Comparison of ENCODE assay signal across 1 cellular context in the genomic region with DNA sequence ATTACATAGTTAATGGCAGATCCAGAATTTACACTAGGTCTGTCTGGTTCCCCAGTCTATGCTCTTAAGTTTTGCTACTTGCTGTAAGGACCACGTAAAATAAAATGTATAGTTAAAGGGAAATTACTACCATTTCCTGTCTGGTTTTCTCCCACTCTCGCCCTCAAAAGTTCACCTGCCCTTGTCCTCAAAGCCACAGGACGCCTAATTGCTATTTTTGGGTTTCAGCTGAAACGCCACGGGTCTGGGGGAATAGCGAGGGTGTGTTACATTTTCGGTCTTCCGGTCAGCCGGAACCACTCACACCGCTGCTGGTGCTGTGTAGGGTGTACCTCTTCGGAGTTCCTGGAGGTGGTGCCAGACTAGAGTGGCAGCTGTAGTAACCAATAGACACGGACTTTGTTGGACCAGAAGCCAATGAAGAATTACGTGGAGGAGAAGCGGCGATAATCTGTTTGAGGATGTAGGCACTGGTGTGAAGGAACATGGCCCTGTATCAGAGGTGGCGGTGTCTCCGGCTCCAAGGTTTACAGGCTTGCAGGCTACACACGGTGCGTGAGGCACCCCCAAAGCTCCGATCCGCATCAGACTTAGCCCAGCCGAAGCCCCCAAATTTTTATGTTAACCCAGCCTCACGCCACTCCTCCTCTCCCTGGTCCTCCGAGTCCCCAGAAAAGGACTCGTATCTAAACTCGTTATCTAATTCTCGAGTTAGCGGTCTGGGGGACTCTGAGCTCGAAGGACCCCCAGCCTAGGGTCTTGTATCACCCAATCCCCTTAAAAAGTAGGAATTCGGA.
TF ChIP-seq lines count a peak whose summit lies in the region.

A gene with protein sequence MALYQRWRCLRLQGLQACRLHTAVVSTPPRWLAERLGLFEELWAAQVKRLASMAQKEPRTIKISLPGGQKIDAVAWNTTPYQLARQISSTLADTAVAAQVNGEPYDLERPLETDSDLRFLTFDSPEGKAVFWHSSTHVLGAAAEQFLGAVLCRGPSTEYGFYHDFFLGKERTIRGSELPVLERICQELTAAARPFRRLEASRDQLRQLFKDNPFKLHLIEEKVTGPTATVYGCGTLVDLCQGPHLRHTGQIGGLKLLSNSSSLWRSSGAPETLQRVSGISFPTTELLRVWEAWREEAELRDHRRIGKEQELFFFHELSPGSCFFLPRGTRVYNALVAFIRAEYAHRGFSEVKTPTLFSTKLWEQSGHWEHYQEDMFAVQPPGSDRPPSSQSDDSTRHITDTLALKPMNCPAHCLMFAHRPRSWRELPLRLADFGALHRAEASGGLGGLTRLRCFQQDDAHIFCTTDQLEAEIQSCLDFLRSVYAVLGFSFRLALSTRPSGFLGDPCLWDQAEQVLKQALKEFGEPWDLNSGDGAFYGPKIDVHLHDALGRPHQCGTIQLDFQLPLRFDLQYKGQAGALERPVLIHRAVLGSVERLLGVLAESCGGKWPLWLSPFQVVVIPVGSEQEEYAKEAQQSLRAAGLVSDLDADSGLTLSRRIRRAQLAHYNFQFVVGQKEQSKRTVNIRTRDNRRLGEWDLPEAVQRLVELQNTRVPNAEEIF (plus strand): TSS at position 454 of the 797 bp plus-strand sequence. CDS start 32 bp downstream, at position 486.

TF ChIP-seq in K562, 482 proteins besides CTCF, POLR2A, EP300 and RAD21 (continued from another document and continues in another):
- TF ChIP-seq HNRNPK (IDR thresholded peaks at IDR 0.05; ENCODE audit: low read depth, low read length, poor library complexity, severe bottlenecking) (no peak), DNMT1 (IDR thresholded peaks at IDR 0.05) (no peak), ETV6 (IDR thresholded peaks at IDR 0.05; ENCODE audit: borderline replicate concordance in 1 of 2, low read depth in 2 of 2, low read length in 1 of 2) (0 out of 4 replicates have a peak, but pooled peaks of 1 of the 2 experiments have one; percentile 32), ETV6 (CRISPR knock-in tag; IDR thresholded peaks at IDR 0.05; ENCODE audit: borderline replicate concordance) (no peak), SAFB2 (IDR thresholded peaks at IDR 0.05; ENCODE audit: borderline replicate concordance, low read depth, low read length, severe bottlenecking) (no peak), NFIC (IDR thresholded peaks at IDR 0.05) (peak; percentile 60), NFYB (IDR thresholded peaks at IDR 0.05; ENCODE audit: extremely low read depth, insufficient read length) (peak; percentile 91), BACH1 (tag; IDR thresholded peaks at IDR 0.05) (no peak), ZNF263 (CRISPR knock-in tag; IDR thresholded peaks at IDR 0.05; ENCODE audit: borderline replicate concordance) (no peak; the same call in 1 of the 2 replicates), ATF7 (IDR thresholded peaks at IDR 0.05) (peak; percentile 89), BRD4 (IDR thresholded peaks at IDR 0.05) (peak; percentile 28; the same call in 1 of the 2 replicates), ZNF3 (CRISPR knock-in tag; IDR thresholded peaks at IDR 0.05) (no peak), ZFP1 (CRISPR knock-in tag; IDR thresholded peaks at IDR 0.05) (no peak), ZNF695 (CRISPR knock-in tag; IDR thresholded peaks at IDR 0.05) (no peak), CC2D1A (IDR thresholded peaks at IDR 0.05) (peak; percentile 70; the same call in 1 of the 2 replicates), ZKSCAN1 (IDR thresholded peaks at IDR 0.05; ENCODE audit: low read depth, low read length) (peak; percentile 58; the same call in 1 of the 2 replicates), GABPB1 (CRISPR knock-in tag; IDR thresholded peaks at IDR 0.05) (peak; percentile 99), KDM4B (IDR thresholded peaks at IDR 0.05; ENCODE audit: borderline replicate concordance in 2 of 2, low read depth in 1 of 2) (peak in 1 of 2 experiments; percentile 87; a peak in 1 of 4 replicates), GTF2E2 (tag; IDR thresholded peaks at IDR 0.05) (peak; percentile 92), ZEB2 (IDR thresholded peaks at IDR 0.05) (peak; percentile 99), ESRRA (IDR thresholded peaks at IDR 0.05; ENCODE audit: borderline replicate concordance, low read depth) (peak; percentile 82; the same call in 1 of the 2 replicates), HOXB6 (CRISPR knock-in tag; IDR thresholded peaks at IDR 0.05; ENCODE audit: borderline replicate concordance) (no peak), GABPB2 (CRISPR knock-in tag; conservative IDR thresholded peaks at IDR 0.05) (no peak), ZNF143 (CRISPR knock-in tag; IDR thresholded peaks at IDR 0.05) (no peak), PTRF (tag; IDR thresholded peaks at IDR 0.05) (no peak), YY1 (IDR thresholded peaks at IDR 0.05; ENCODE audit: borderline replicate concordance in 1 of 3, control insufficient read depth in 1 of 3, extremely low read depth in 1 of 3, insufficient read depth in 3 of 3, insufficient read length in 1 of 3, insufficient replicate concordance in 2 of 3, low read depth in 1 of 3, low read length in 2 of 3) (peak; percentile 36 to 91 (median 74))
- TF ChIP-seq, protein P1, sequence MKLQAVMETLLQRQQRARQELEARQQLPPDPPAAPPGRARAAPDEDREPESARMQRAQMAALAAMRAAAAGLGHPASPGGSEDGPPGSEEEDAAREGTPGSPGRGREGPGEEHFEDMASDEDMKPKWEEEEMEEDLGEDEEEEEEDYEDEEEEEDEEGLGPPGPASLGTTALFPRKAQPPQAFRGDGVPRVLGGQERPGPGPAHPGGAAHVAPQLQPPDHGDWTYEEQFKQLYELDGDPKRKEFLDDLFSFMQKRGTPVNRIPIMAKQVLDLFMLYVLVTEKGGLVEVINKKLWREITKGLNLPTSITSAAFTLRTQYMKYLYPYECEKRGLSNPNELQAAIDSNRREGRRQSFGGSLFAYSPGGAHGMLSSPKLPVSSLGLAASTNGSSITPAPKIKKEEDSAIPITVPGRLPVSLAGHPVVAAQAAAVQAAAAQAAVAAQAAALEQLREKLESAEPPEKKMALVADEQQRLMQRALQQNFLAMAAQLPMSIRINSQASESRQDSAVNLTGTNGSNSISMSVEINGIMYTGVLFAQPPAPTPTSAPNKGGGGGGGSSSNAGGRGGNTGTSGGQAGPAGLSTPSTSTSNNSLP (IDR thresholded peaks at IDR 0.05; ENCODE audit: borderline replicate concordance, low read depth, low read length): peak; percentile 18; the same call in 1 of the 2 replicates
- TF ChIP-seq, protein P2, sequence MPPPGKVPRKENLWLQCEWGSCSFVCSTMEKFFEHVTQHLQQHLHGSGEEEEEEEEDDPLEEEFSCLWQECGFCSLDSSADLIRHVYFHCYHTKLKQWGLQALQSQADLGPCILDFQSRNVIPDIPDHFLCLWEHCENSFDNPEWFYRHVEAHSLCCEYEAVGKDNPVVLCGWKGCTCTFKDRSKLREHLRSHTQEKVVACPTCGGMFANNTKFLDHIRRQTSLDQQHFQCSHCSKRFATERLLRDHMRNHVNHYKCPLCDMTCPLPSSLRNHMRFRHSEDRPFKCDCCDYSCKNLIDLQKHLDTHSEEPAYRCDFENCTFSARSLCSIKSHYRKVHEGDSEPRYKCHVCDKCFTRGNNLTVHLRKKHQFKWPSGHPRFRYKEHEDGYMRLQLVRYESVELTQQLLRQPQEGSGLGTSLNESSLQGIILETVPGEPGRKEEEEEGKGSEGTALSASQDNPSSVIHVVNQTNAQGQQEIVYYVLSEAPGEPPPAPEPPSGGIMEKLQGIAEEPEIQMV (tag; conservative IDR thresholded peaks at IDR 0.05; ENCODE audit: low read depth): no peak
- TF ChIP-seq, protein P3, sequence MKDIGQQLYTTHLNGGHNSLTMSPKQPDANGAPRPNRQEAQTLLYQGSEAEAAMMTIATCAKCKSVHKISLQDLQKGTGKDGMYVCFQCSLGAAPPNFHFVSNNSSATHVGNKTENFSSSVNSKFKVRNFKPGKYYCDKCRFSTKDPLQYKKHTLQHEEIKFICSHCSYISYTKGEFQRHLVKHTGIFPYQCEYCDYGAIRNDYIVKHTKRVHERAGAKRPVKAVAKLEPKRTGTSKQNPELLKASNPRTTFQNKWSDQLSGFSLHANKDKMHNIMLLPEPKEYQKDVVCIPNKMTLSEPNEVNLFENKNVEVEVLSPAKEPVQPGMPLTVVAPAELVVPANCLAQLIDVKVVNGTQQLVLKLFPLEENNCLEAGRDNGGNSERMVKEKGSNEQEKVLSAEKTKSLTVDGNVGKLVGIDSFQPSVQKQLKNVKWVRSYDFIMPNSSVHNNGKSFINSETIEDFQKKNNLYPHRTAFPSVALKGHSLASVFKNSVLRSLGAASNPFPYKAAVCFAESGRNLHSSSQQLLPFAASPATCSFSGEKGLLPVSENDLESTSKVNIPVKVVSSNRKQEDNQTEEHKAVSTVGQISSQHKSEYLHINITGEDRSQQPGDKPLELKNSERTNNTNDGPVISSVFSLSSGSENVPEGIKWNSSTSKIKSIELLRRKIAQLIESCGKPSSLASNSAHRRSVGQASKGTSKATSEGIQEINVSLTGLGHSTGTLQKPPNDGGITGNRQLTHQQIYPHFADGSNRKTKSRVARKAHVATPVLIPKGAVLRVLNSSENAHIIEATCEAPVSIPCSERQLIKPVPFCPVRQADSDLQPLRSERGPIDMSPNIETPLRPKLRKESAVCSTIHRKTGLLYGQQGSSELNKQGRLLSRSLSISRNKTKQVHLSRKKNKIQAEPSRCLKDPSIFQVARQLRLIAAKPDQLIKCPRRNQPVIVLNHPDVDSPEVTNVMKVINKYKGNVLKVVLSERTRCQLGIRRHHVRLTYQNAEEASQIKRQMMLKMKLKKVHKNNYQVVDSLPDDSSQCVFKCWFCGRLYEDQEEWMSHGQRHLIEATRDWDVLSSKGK (CRISPR knock-in tag; IDR thresholded peaks at IDR 0.05): no peak
- TF ChIP-seq, protein P4, sequence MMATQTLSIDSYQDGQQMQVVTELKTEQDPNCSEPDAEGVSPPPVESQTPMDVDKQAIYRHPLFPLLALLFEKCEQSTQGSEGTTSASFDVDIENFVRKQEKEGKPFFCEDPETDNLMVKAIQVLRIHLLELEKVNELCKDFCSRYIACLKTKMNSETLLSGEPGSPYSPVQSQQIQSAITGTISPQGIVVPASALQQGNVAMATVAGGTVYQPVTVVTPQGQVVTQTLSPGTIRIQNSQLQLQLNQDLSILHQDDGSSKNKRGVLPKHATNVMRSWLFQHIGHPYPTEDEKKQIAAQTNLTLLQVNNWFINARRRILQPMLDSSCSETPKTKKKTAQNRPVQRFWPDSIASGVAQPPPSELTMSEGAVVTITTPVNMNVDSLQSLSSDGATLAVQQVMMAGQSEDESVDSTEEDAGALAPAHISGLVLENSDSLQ (IDR thresholded peaks at IDR 0.05): peak; percentile 100
- TF ChIP-seq, protein P5, sequence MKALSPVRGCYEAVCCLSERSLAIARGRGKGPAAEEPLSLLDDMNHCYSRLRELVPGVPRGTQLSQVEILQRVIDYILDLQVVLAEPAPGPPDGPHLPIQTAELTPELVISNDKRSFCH (CRISPR knock-in tag; IDR thresholded peaks at IDR 0.05): no peak
- TF ChIP-seq, protein P5 (tag; IDR thresholded peaks at IDR 0.05): peak; percentile 79
- TF ChIP-seq, protein P6, sequence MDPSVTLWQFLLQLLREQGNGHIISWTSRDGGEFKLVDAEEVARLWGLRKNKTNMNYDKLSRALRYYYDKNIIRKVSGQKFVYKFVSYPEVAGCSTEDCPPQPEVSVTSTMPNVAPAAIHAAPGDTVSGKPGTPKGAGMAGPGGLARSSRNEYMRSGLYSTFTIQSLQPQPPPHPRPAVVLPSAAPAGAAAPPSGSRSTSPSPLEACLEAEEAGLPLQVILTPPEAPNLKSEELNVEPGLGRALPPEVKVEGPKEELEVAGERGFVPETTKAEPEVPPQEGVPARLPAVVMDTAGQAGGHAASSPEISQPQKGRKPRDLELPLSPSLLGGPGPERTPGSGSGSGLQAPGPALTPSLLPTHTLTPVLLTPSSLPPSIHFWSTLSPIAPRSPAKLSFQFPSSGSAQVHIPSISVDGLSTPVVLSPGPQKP (CRISPR knock-in tag; IDR thresholded peaks at IDR 0.05): no peak
- TF ChIP-seq, protein P7, sequence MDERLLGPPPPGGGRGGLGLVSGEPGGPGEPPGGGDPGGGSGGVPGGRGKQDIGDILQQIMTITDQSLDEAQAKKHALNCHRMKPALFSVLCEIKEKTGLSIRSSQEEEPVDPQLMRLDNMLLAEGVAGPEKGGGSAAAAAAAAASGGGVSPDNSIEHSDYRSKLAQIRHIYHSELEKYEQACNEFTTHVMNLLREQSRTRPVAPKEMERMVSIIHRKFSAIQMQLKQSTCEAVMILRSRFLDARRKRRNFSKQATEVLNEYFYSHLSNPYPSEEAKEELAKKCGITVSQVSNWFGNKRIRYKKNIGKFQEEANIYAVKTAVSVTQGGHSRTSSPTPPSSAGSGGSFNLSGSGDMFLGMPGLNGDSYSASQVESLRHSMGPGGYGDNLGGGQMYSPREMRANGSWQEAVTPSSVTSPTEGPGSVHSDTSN (CRISPR knock-in tag; IDR thresholded peaks at IDR 0.05; ENCODE audit: low read depth): peak; percentile 97
- TF ChIP-seq, protein P7 (tag; conservative IDR thresholded peaks at IDR 0.05; ENCODE audit: low read depth): peak; percentile 100
